ENCODE assay signal across 9 cellular contexts in genomic region chr7:158740657-158741293, GRCh38. TPM values are rescaled to one million over a fixed set of nuclear protein-coding genes. Genes with fewer than 3 reads are reported as not detected.
DNase-seq lines count a peak whose midpoint lies in the region; ATAC-seq and TF ChIP-seq lines count a peak whose summit lies in the region.
"Had no signal": no experiment of that assay in that cellular context is flagged by ENCODE, and none has a peak within 500 bp of the region (broad histone marks: within the 10 kb centered on the region; RNA-seq: fewer than 3 reads in every experiment).

No MANE protein-coding gene starts in this region.

- ATAC-seq in GM21723 (IDR thresholded peaks at IDR 0.05; ENCODE audit: unreplicated experiment): no peak

- DNase-seq in AG10803 (ENCODE audit: low read depth) (peak; percentile 39), M059J (ENCODE audit: low read depth) (peak; percentile 91), chondrocyte (ENCODE audit: low spot score) (no peak), myocyte (ENCODE audit: low read depth) (peak; percentile 51), Peyer's patch (no peak), GM10248 (ENCODE audit: extremely low spot score) (no peak)
- no peak for DNase-seq in activated T-helper 2 cell treated with anti-CD3 and anti-CD28 coated beads, Interferon-gamma antibody, Interleukin-2, Interleukin-4, amounts not matched to agents 10 μg/mL and 5 μg/mL and 100 μg/mL, durations not matched to agents 14 hours and 24 hours and 36 hours (ENCODE audit: low spot score)
- DNase-seq: activated T-cell treated with anti-CD3 and anti-CD28 coated beads, Interleukin-2, amount 50 U/mL, for 48 hours had no signal

- POLR2A ChIA-PET in GM10248 (lab: Yijun Ruan, JAX): interaction anchor here (1.0 kb wide), 1 partner anchor 14 kb away, joined by 3 read pairs; no protein-coding TSS in a partner anchor

- H3K27ac Mint-ChIP-seq in chondrocyte (ENCODE audit: unreplicated experiment): peak overlapping the region; percentile 89
- no peak overlapping the region for H3K27ac Mint-ChIP-seq in activated T-helper 2 cell treated with anti-CD3 and anti-CD28 coated beads, Interferon-gamma antibody, Interleukin-2, Interleukin-4, amounts not matched to agents 10 μg/mL and 5 μg/mL and 100 μg/mL, durations not matched to agents 14 hours and 24 hours and 36 hours

- H3K27me3 Mint-ChIP-seq in chondrocyte (ENCODE audit: low read depth): no peaks in the 10 kb centered on the region
- H3K27me3 Mint-ChIP-seq in activated T-helper 2 cell treated with anti-CD3 and anti-CD28 coated beads, Interferon-gamma antibody, Interleukin-2, Interleukin-4, amounts not matched to agents 10 μg/mL and 5 μg/mL and 100 μg/mL, durations not matched to agents 14 hours and 24 hours and 36 hours (ENCODE audit: low read depth): no peaks in the 10 kb centered on the region

- H3K36me3 ChIP-seq in Peyer's patch: peaks cover 0 to 95% (median 0%) of the 10 kb centered on the region in 3 donors

- H3K9me3 ChIP-seq in Peyer's patch: no peaks in the 10 kb centered on the region

- H3K4me3 Mint-ChIP-seq in chondrocyte (ENCODE audit: unreplicated experiment): no peak overlapping the region
- no peak overlapping the region for H3K4me3 Mint-ChIP-seq in activated T-helper 2 cell treated with anti-CD3 and anti-CD28 coated beads, Interferon-gamma antibody, Interleukin-2, Interleukin-4, amounts not matched to agents 10 μg/mL and 5 μg/mL and 100 μg/mL, durations not matched to agents 14 hours and 24 hours and 36 hours (ENCODE audit: low read depth)

- CTCF ChIA-PET in GM10248 (lab: Yijun Ruan, JAX): interaction anchor here (1.3 kb wide), 1 partner anchor 10 kb away, joined by 3 read pairs; no protein-coding TSS in a partner anchor

- no peaks in the 10 kb centered on the region for H3K4me1 ChIP-seq in Peyer's patch

- H3K27me3 ChIP-seq in Peyer's patch: no peaks in the 10 kb centered on the region

- no peak for TF ChIP-seq CTCF in AG10803 (conservative IDR thresholded peaks at IDR 0.05; ENCODE audit: low read length)
- TF ChIP-seq CTCF in chondrocyte (IDR thresholded peaks at IDR 0.05): peak; percentile 22
- TF ChIP-seq CTCF in Peyer's patch (IDR thresholded peaks at IDR 0.05): no peak
- TF ChIP-seq CTCF in GM10248 (IDR thresholded peaks at IDR 0.05; ENCODE audit: control extremely low read depth, extremely low read depth, low read depth, missing control alignments): no peak

- no peak for TF ChIP-seq POLR2A in Peyer's patch (IDR thresholded peaks at IDR 0.05)

- H3K36me3 Mint-ChIP-seq in chondrocyte (ENCODE audit: low read depth): peaks cover 45% of the 10 kb centered on the region
- peaks cover 85% of the 10 kb centered on the region for H3K36me3 Mint-ChIP-seq in activated T-helper 2 cell treated with anti-CD3 and anti-CD28 coated beads, Interferon-gamma antibody, Interleukin-2, Interleukin-4, amounts not matched to agents 10 μg/mL and 5 μg/mL and 100 μg/mL, durations not matched to agents 14 hours and 24 hours and 36 hours (ENCODE audit: low read depth)

- H3K4me1 Mint-ChIP-seq in chondrocyte (ENCODE audit: low read depth): peaks cover 29% of the 10 kb centered on the region
- H3K4me1 Mint-ChIP-seq in activated T-helper 2 cell treated with anti-CD3 and anti-CD28 coated beads, Interferon-gamma antibody, Interleukin-2, Interleukin-4, amounts not matched to agents 10 μg/mL and 5 μg/mL and 100 μg/mL, durations not matched to agents 14 hours and 24 hours and 36 hours (ENCODE audit: low read depth): no peaks in the 10 kb centered on the region

- no peaks in the 10 kb centered on the region for H3K9me3 Mint-ChIP-seq in chondrocyte (ENCODE audit: low read depth)
- no peaks in the 10 kb centered on the region for H3K9me3 Mint-ChIP-seq in activated T-helper 2 cell treated with anti-CD3 and anti-CD28 coated beads, Interferon-gamma antibody, Interleukin-2, Interleukin-4, amounts not matched to agents 10 μg/mL and 5 μg/mL and 100 μg/mL, durations not matched to agents 14 hours and 24 hours and 36 hours

- H3K4me3 ChIP-seq in AG10803 (ENCODE audit: low read length) (no peak overlapping the region), Peyer's patch (no peak overlapping the region)

- intact Hi-C loops in activated T-helper 2 cell treated with anti-CD3 and anti-CD28 coated beads, Interferon-gamma antibody, Interleukin-2, Interleukin-4, amounts not matched to agents 10 μg/mL and 5 μg/mL and 100 μg/mL, durations not matched to agents 14 hours and 24 hours and 36 hours (cut with micrococcal nuclease): no loop called here

- peak overlapping the region in 1 of 4 donors; percentile 49 for H3K27ac ChIP-seq in Peyer's patch

RNA-seq across cellular contexts. Expression of gene NCAPG2, which starts 36.2 kb away (rescaled TPM):
- 40.4 and 73.0 TPM in 2 replicates for total RNA-seq in M059J (2014; rRNA removed; shearing (Covaris generic))
- total RNA-seq in chondrocyte (13.0 to 21.5 TPM (median 19.0 TPM) in 3 replicates), myocyte (11.1 and 15.5 TPM in 2 replicates), Peyer's patch (10 to 100 TPM in 1 of 4 donors, 1 to 10 TPM in 3; 3.9 to 14.0 (median 5.8) TPM)
- 5.2 TPM for polyA plus RNA-seq in myocyte (2012)
- total RNA-seq in activated T-helper 2 cell treated with anti-CD3 and anti-CD28 coated beads, Interferon-gamma antibody, Interleukin-2, Interleukin-4, amounts not matched to agents 10 μg/mL and 5 μg/mL and 100 μg/mL, durations not matched to agents 14 hours and 24 hours and 36 hours: 94.7 and 101 TPM in 2 replicates

Comparison
In these comparisons a context has a peak if more than half of its experiments do, and no peak if none do; other contexts are left out.
1. DNase-seq: peak in AG10803 (single experiment), M059J (single experiment) and myocyte (single experiment); none in chondrocyte (single experiment), Peyer's patch (0 of 3), GM10248 (single experiment) and activated T-helper 2 cell treated with anti-CD3 and anti-CD28 coated beads, Interferon-gamma antibody, Interleukin-2, Interleukin-4, amounts not matched to agents 10 μg/mL and 5 μg/mL and 100 μg/mL, durations not matched to agents 14 hours and 24 hours and 36 hours (single experiment).